11 cellular contexts compared by ENCODE assay signal in genomic region chr1:232891116-232891515, GRCh38. TPM values are rescaled to one million over a fixed set of nuclear protein-coding genes. Genes with fewer than 3 reads are reported as not detected.
DNase-seq lines count a peak whose midpoint lies in the region; ATAC-seq and FAIRE-seq lines count a peak whose summit lies in the region.
"Had no signal": no experiment of that assay in that cellular context is flagged by ENCODE, and none has a peak within 500 bp of the region (broad histone marks: within the 10 kb centered on the region; RNA-seq: fewer than 3 reads in every experiment).

No MANE protein-coding gene starts in this region.

- peaks cover 12% of the 10 kb centered on the region for H3K4me1 Mint-ChIP-seq in activated naive CD8-positive, alpha-beta T cell treated with anti-CD3 and anti-CD28 coated beads, Interleukin-2, amount 50 U/mL, for 24 hours
- H3K4me1 Mint-ChIP-seq in activated naive CD8-positive, alpha-beta T cell treated with anti-CD3 and anti-CD28 coated beads for 36 hours, result peaks cover 4% of the 10 kb centered on the region
- peaks cover 17% of the 10 kb centered on the region for H3K4me1 Mint-ChIP-seq in T-helper 2 cell treated with Interferon-gamma antibody and Interleukin-4, amounts not matched to agents 5 μg/mL and 100 μg/mL, for 36 hours (ENCODE audit: low read depth)

- no peaks in the 10 kb centered on the region for H3K27me3 Mint-ChIP-seq in activated naive CD8-positive, alpha-beta T cell treated with anti-CD3 and anti-CD28 coated beads, Interleukin-2, amount 50 U/mL, for 24 hours
- peaks cover 2% of the 10 kb centered on the region for H3K27me3 Mint-ChIP-seq in activated naive CD8-positive, alpha-beta T cell treated with anti-CD3 and anti-CD28 coated beads for 36 hours
- H3K27me3 Mint-ChIP-seq in T-helper 2 cell treated with Interferon-gamma antibody and Interleukin-4, amounts not matched to agents 5 μg/mL and 100 μg/mL, for 36 hours (ENCODE audit: low read depth), result no peaks in the 10 kb centered on the region
- H3K27me3 Mint-ChIP-seq: activated T-cell treated with anti-CD3 and anti-CD28 coated beads, Interleukin-2, amount 50 U/mL, for 24 hours had no signal

- H3K27ac Mint-ChIP-seq in activated naive CD8-positive, alpha-beta T cell treated with anti-CD3 and anti-CD28 coated beads, Interleukin-2, amount 50 U/mL, for 24 hours, result peak overlapping the region; percentile 52
- H3K27ac Mint-ChIP-seq in activated naive CD8-positive, alpha-beta T cell treated with anti-CD3 and anti-CD28 coated beads for 36 hours, result no peak overlapping the region
- H3K27ac Mint-ChIP-seq in T-helper 2 cell treated with Interferon-gamma antibody and Interleukin-4, amounts not matched to agents 5 μg/mL and 100 μg/mL, for 36 hours, result no peak overlapping the region
- H3K27ac Mint-ChIP-seq: activated T-cell treated with anti-CD3 and anti-CD28 coated beads, Interleukin-2, amount 50 U/mL, for 24 hours had no signal

- H3K4me3 Mint-ChIP-seq in activated naive CD8-positive, alpha-beta T cell treated with anti-CD3 and anti-CD28 coated beads, Interleukin-2, amount 50 U/mL, for 24 hours, result no peak overlapping the region
- no peak overlapping the region for H3K4me3 Mint-ChIP-seq in activated naive CD8-positive, alpha-beta T cell treated with anti-CD3 and anti-CD28 coated beads for 36 hours
- H3K4me3 Mint-ChIP-seq in T-helper 2 cell treated with Interferon-gamma antibody and Interleukin-4, amounts not matched to agents 5 μg/mL and 100 μg/mL, for 36 hours, result no peak overlapping the region
- H3K4me3 Mint-ChIP-seq: activated T-cell treated with anti-CD3 and anti-CD28 coated beads, Interleukin-2, amount 50 U/mL, for 24 hours; CD14-positive monocyte had no signal

- no peak for DNase-seq in activated naive CD8-positive, alpha-beta T cell treated with anti-CD3 and anti-CD28 coated beads, Interleukin-2, amount 50 U/mL, for 24 hours
- DNase-seq in activated naive CD8-positive, alpha-beta T cell treated with anti-CD3 and anti-CD28 coated beads for 36 hours, result no peak
- peak; percentile 17 for DNase-seq in T-helper 2 cell treated with Interferon-gamma antibody and Interleukin-4, amounts not matched to agents 5 μg/mL and 100 μg/mL, for 36 hours (ENCODE audit: low spot score)
- DNase-seq in foreskin melanocyte (peak; percentile 88), urothelium cell line (ENCODE audit: low spot score) (peak; percentile 52), DMS153 (lab: John Stamatoyannopoulos, UW) (no peak), left ventricle myocardium superior (no peak)
- no peak for DNase-seq in stimulated activated CD4-positive, alpha-beta T cell treated with anti-CD3 and anti-CD28 coated beads, Interleukin-2, amount 100 ng/mL, for 48 hours
- DNase-seq: activated T-cell treated with anti-CD3 and anti-CD28 coated beads, Interleukin-2, amount 50 U/mL, for 24 hours; NCI-H187 treated with DMSO at 0.1 percent for 48 hours had no signal

- intact Hi-C loops in left ventricle myocardium superior (cut with micrococcal nuclease), result no loop called here

- H3K36me3 Mint-ChIP-seq in activated naive CD8-positive, alpha-beta T cell treated with anti-CD3 and anti-CD28 coated beads, Interleukin-2, amount 50 U/mL, for 24 hours (ENCODE audit: low read depth), result no peaks in the 10 kb centered on the region
- no peaks in the 10 kb centered on the region for H3K36me3 Mint-ChIP-seq in activated naive CD8-positive, alpha-beta T cell treated with anti-CD3 and anti-CD28 coated beads for 36 hours
- peaks cover 10% of the 10 kb centered on the region for H3K36me3 Mint-ChIP-seq in T-helper 2 cell treated with Interferon-gamma antibody and Interleukin-4, amounts not matched to agents 5 μg/mL and 100 μg/mL, for 36 hours (ENCODE audit: low read depth)
- H3K36me3 Mint-ChIP-seq: CD14-positive monocyte had no signal

- peaks cover 6% of the 10 kb centered on the region for H3K9me3 Mint-ChIP-seq in activated naive CD8-positive, alpha-beta T cell treated with anti-CD3 and anti-CD28 coated beads, Interleukin-2, amount 50 U/mL, for 24 hours
- peaks cover 6% of the 10 kb centered on the region for H3K9me3 Mint-ChIP-seq in activated naive CD8-positive, alpha-beta T cell treated with anti-CD3 and anti-CD28 coated beads for 36 hours
- H3K9me3 Mint-ChIP-seq in T-helper 2 cell treated with Interferon-gamma antibody and Interleukin-4, amounts not matched to agents 5 μg/mL and 100 μg/mL, for 36 hours, result peaks cover 31% of the 10 kb centered on the region

- FAIRE-seq in urothelium cell line (lab: Jason Lieb, UNC), result no peak

- ATAC-seq in activated naive CD8-positive, alpha-beta T cell treated with anti-CD3 and anti-CD28 coated beads, Interleukin-2, amount 50 U/mL, for 24 hours, result peak; percentile 92
- ATAC-seq in left ventricle myocardium superior, result no peak

RNA-seq across cellular contexts. Expression of gene NTPCR, which starts 59.3 kb away (rescaled TPM):
- total RNA-seq in activated naive CD8-positive, alpha-beta T cell treated with anti-CD3 and anti-CD28 coated beads for 36 hours, result 10 to 100 TPM; 32.4 to 32.9 TPM
- 52.2 TPM for total RNA-seq in left ventricle myocardium superior

Comparison
In these comparisons a context has a peak if more than half of its experiments do, and no peak if none do; other contexts are left out.
1. DNase-seq: peak in T-helper 2 cell treated with Interferon-gamma antibody and Interleukin-4, amounts not matched to agents 5 μg/mL and 100 μg/mL, for 36 hours (single experiment), foreskin melanocyte (single experiment) and urothelium cell line (single experiment); none in activated naive CD8-positive, alpha-beta T cell treated with anti-CD3 and anti-CD28 coated beads, Interleukin-2, amount 50 U/mL, for 24 hours (single experiment), activated naive CD8-positive, alpha-beta T cell treated with anti-CD3 and anti-CD28 coated beads for 36 hours (single experiment), DMS153 (single experiment), left ventricle myocardium superior (single experiment) and stimulated activated CD4-positive, alpha-beta T cell treated with anti-CD3 and anti-CD28 coated beads, Interleukin-2, amount 100 ng/mL, for 48 hours (0 of 2).